In genomic region chr10:61047788-61048560, GRCh38 we compare ENCODE assay signal across 26 cellular contexts.
"Had no signal": no experiment of that assay in that cellular context is flagged by ENCODE, and none has a peak within 500 bp of the region (broad histone marks: within the 10 kb centered on the region; RNA-seq: fewer than 3 reads in every experiment).

No MANE protein-coding gene starts in this region.

- H3K4me1 ChIP-seq: esophagus muscularis mucosa, left lung, lower lobe of right lung, neural progenitor cell, parathyroid adenoma, psoas muscle, sigmoid colon, vagina had no signal

- H3K9ac ChIP-seq: neural progenitor cell, parathyroid adenoma had no signal

- H3K27me3 ChIP-seq: esophagus muscularis mucosa, left lung, neural progenitor cell, sigmoid colon, vagina had no signal

- H3K9me3 ChIP-seq: esophagus muscularis mucosa, left lung, lower lobe of right lung, psoas muscle, sigmoid colon, thoracic aorta, vagina had no signal

- H3K79me2 ChIP-seq: parathyroid adenoma had no signal

- H3K27ac ChIP-seq: esophagus muscularis mucosa, left lung, lower lobe of right lung, neural progenitor cell, parathyroid adenoma, psoas muscle, sigmoid colon, thoracic aorta, vagina had no signal

- H3K4me3 ChIP-seq: esophagus muscularis mucosa, left lung, lower lobe of right lung, neural progenitor cell, psoas muscle, sigmoid colon, thoracic aorta, vagina had no signal

- H2AFZ ChIP-seq: neural progenitor cell, parathyroid adenoma had no signal

- H3K36me3 ChIP-seq: esophagus muscularis mucosa, left lung, lower lobe of right lung, neural progenitor cell, sigmoid colon, thoracic aorta, vagina had no signal

- H3K4me2 ChIP-seq: neural progenitor cell had no signal

- DNase-seq: activated CD4-positive, alpha-beta memory T cell treated with anti-CD3 and anti-CD28 coated beads for 36 hours; activated CD4-positive, alpha-beta T cell treated with anti-CD3 and anti-CD28 coated beads, Interleukin-2, amount 10 ng/mL, durations not matched to agents 24 days and 14 days; activated CD4-positive, CD25-positive, alpha-beta regulatory T cell treated with anti-CD3 and anti-CD28 coated beads, Interleukin-2, amount 50 U/mL, for 72 hours; activated CD8-positive, alpha-beta memory T cell treated with anti-CD3 and anti-CD28 coated beads, Interleukin-2, amount 50 U/mL, for 4 hours; activated effector memory CD4-positive, alpha-beta T cell treated with anti-CD3 and anti-CD28 coated beads, Interleukin-2, amount 50 U/mL, for 16 hours; activated naive CD4-positive, alpha-beta T cell treated with anti-CD3 and anti-CD28 coated beads, Interleukin-2, amount 10 ng/mL, durations not matched to agents 7 days and 5 days; activated T-cell treated with anti-CD3 and anti-CD28 coated beads, Interleukin-2, amount 50 U/mL, for 1 hour; amniotic stem cell; central memory CD4-positive, alpha-beta T cell; endodermal cell; foreskin melanocyte; lower lobe of right lung; naive thymus-derived CD8-positive, alpha-beta T cell; occipital lobe; psoas muscle; sigmoid colon; small intestine; stimulated activated CD4-positive, alpha-beta T cell treated with anti-CD3 and anti-CD28 coated beads, Interleukin-4, amount 100 ng/mL, for 24 hours; T1000 had no signal

- ATAC-seq: left lung; lower lobe of right lung; naive thymus-derived CD8-positive, alpha-beta T cell; psoas muscle; stimulated activated effector memory CD8-positive, alpha-beta T cell treated with anti-CD3 and anti-CD28 coated beads, Interleukin-12 subunit alpha, Interleukin-12 subunit beta, amount 100 ng/mL, for 72 hours had no signal
